18 cellular contexts compared by ENCODE assay signal in the genomic region with DNA sequence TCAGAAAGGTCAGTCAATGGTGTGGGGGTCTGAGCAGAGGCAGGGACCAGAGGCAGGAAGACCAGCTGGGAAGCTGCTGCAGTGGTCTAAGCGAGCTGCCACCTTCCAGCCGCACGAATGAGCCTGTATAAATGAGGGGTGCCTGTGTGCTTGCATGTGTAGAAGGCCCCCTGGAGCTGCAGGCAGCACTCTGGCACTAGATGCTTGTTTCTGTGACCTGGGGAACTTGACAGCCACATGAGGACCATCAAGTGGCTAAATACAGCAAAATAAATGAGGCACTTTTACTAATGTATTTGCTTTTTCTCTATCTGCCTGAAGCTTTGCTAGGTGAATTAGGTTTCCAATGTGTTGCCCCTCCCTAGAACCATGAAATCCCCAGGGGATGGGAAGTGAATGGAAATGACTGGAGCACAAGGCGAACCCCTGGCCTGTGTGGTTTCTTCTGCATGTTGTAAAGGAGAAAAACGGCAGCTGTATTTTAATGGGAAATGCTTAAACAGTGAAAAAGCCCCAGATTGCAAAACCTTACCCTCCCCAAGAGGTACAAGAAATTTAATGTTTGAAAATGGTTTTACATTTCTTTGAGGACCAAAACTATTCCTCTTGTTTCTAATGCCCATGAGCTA. TPM values are rescaled to one million over a fixed set of nuclear protein-coding genes. Genes with fewer than 3 reads are reported as not detected.
A peak's percentile ranks its signal among the peaks of the same experiment; 100 is the strongest.
DNase-seq lines count a peak whose midpoint lies in the region; ATAC-seq and FAIRE-seq lines count a peak whose summit lies in the region.
"Had no signal": no experiment of that assay in that cellular context is flagged by ENCODE, and none has a peak within 500 bp of the region (broad histone marks: within the 10 kb centered on the region; RNA-seq: fewer than 3 reads in every experiment).

No MANE protein-coding gene starts in this region.

- DNase-seq in DMS153 (lab: John Stamatoyannopoulos, UW) (peak; percentile 95), NCI-H1092 (lab: John Stamatoyannopoulos, UW) (peak; percentile 68), SK-N-DZ (ENCODE audit: low spot score) (peak; percentile 35), hepatic stellate cell (ENCODE audit: low spot score) (peak; percentile 60), urothelium cell line (ENCODE audit: low spot score) (no peak), COLO668 (lab: John Stamatoyannopoulos, UW; ENCODE audit: unreplicated experiment) (no peak)
- DNase-seq: activated CD4-positive, alpha-beta T cell treated with anti-CD3 and anti-CD28 coated beads, Interleukin-2, amount 10 ng/mL, durations not matched to agents 7 days and 5 days; activated T-cell treated with anti-CD3 and anti-CD28 coated beads, Interleukin-2, amount 50 U/mL, for 1 hour; central memory CD4-positive, alpha-beta T cell; DND-41; endodermal cell; mesendoderm; NCI-H1930; sigmoid colon; upper lobe of left lung had no signal

- ATAC-seq in GM21576 (IDR thresholded peaks at IDR 0.05; ENCODE audit: unreplicated experiment), result no peak
- ATAC-seq in esophagus mucosa, result no peak
- ATAC-seq: stimulated activated effector memory CD8-positive, alpha-beta T cell treated with anti-CD3 and anti-CD28 coated beads, Interleukin-12 subunit alpha, Interleukin-12 subunit beta, amount 100 ng/mL, for 72 hours had no signal

- no peak for FAIRE-seq in urothelium cell line (lab: Jason Lieb, UNC)

RNA-seq across cellular contexts. Expression of a gene that starts 57.7 kb away (rescaled TPM):
- 1.8 and 3.5 TPM in 2 replicates for polyA plus RNA-seq in SK-N-DZ (2014; cell fraction: cytosol; rRNA removed)
- 10.3 and 13.7 TPM in 2 replicates for polyA plus RNA-seq in SK-N-DZ (2014; cell fraction: nucleus; rRNA removed)
- 1.5 TPM for total RNA-seq in esophagus mucosa

Comparison
In these comparisons a context has a peak if more than half of its experiments do, and no peak if none do; other contexts are left out.
1. DNase-seq: peak in DMS153 (single experiment), NCI-H1092 (single experiment), SK-N-DZ (single experiment) and hepatic stellate cell (single experiment); none in urothelium cell line (single experiment) and COLO668 (single experiment).